ENCODE assay signal across 13 cellular contexts in genomic region chr20:37319120-37319717, GRCh38. TPM values are rescaled to one million over a fixed set of nuclear protein-coding genes. Genes with fewer than 3 reads are reported as not detected.
DNase-seq lines count a peak whose midpoint lies in the region; ATAC-seq and TF ChIP-seq lines count a peak whose summit lies in the region.
"Had no signal": no experiment of that assay in that cellular context is flagged by ENCODE, and none has a peak within 500 bp of the region (broad histone marks: within the 10 kb centered on the region; RNA-seq: fewer than 3 reads in every experiment).

No MANE protein-coding gene starts in this region.

- CTCF ChIA-PET in AG04449 (lab: Yijun Ruan, JAX) (interaction anchor here (1.1 kb wide), 1 partner anchor 26 kb away, joined by 3 read pairs; no protein-coding TSS in a partner anchor), IMR-90 (lab: Yijun Ruan, JAX) (no interaction called here)

- H3K4ac ChIP-seq in IMR-90 (ENCODE audit: low read depth, low read length): no peak overlapping the region; the same call in 1 of the 2 replicates
- H3K4ac ChIP-seq in mesenchymal stem cell (ENCODE audit: low read depth in 1 of 2, low read length in 2 of 2): no peak overlapping the region

- in situ Hi-C loops in IMR-90 (cut with MboI; ENCODE audit: low sequenced_read_pairs): no loop called here
- in situ Hi-C loops in GM13976 (cut with MboI; ENCODE audit: low sequenced_read_pairs, unreplicated experiment): no loop called here

- no peak overlapping the region for H3K27ac ChIP-seq in IMR-90 (ENCODE audit: insufficient read depth, low read length)
- no peak overlapping the region for H3K27ac ChIP-seq in mesenchymal stem cell (ENCODE audit: low read length, poor library complexity, severe bottlenecking)

- WGBS in IMR-90 (ENCODE audit: extremely low coverage in 2 of 2, insufficient read length in 1 of 2), 2 experiments: 79% methylated on average over 7 of the region's 11 CpGs; no CpG with 5 or more reads in 1 of the 2 experiments
- WGBS in mesenchymal stem cell: 50% methylated on average over 9 of the region's 11 CpGs

- peak overlapping the region; percentile 24 for H2BK5ac ChIP-seq in IMR-90 (ENCODE audit: low read depth, low read length, poor library complexity, severe bottlenecking)
- H2BK5ac ChIP-seq in mesenchymal stem cell (ENCODE audit: low read depth, low read length, poor library complexity, severe bottlenecking): no peak overlapping the region

- no peak overlapping the region for H2AFZ ChIP-seq in IMR-90 (replicated peaks; ENCODE audit: low read length, poor library complexity)
- no peak overlapping the region for H2AFZ ChIP-seq in mesenchymal stem cell (ENCODE audit: low read depth, low read length)

- H2BK15ac ChIP-seq in IMR-90 (ENCODE audit: low read depth, low read length) (no peak overlapping the region), mesenchymal stem cell (ENCODE audit: low read depth, poor library complexity, severe bottlenecking) (no peak overlapping the region)

- intact Hi-C loops in IMR-90 (cut with micrococcal nuclease): no loop called here

- H4K91ac ChIP-seq in IMR-90 (ENCODE audit: insufficient read depth, low read depth, low read length) (no peak overlapping the region), mesenchymal stem cell (ENCODE audit: low read length) (no peak overlapping the region)

- H4K5ac ChIP-seq in IMR-90 (ENCODE audit: low read depth, low read length): no peak overlapping the region

- H2AK5ac ChIP-seq in IMR-90 (ENCODE audit: low read depth, low read length): no peak overlapping the region
- H2AK5ac ChIP-seq in mesenchymal stem cell (ENCODE audit: low read length, severe bottlenecking): no peak overlapping the region

- H2BK120ac ChIP-seq in IMR-90 (ENCODE audit: low read depth, low read length) (no peak overlapping the region), mesenchymal stem cell (ENCODE audit: low read depth, low read length) (no peak overlapping the region)

- H3K27me3 ChIP-seq in IMR-90 (ENCODE audit: control insufficient read depth, insufficient read depth, low read length) (no peaks in the 10 kb centered on the region), mesenchymal stem cell (ENCODE audit: control insufficient read depth in 1 of 2, insufficient read depth in 1 of 2, low read length in 2 of 2) (no peaks in the 10 kb centered on the region)

- dilution Hi-C loops in IMR-90 (cut with HindIII; ENCODE audit: low sequenced_read_pairs, unreplicated experiment): no loop called here

- BruUV-seq in IMR-90 (replicated peaks; lab: Mats Ljungman, UMichigan): no TSS peak

- no peaks in the 10 kb centered on the region; the same call in 1 of the 2 replicates for H4K20me1 ChIP-seq in IMR-90 (ENCODE audit: insufficient read depth, low read length)

- H3K4me2 ChIP-seq in IMR-90 (ENCODE audit: low read depth, low read length): no peak overlapping the region
- H3K4me2 ChIP-seq in mesenchymal stem cell (ENCODE audit: low read length, poor library complexity, severe bottlenecking): no peak overlapping the region

- H3K18ac ChIP-seq in IMR-90 (ENCODE audit: low read depth, low read length) (no peak overlapping the region), mesenchymal stem cell (ENCODE audit: low read depth in 1 of 2, low read length in 2 of 2) (no peak overlapping the region)

- no peak for TF ChIP-seq CTCF in AG04449 (IDR thresholded peaks at IDR 0.05; ENCODE audit: insufficient read depth, low read length, missing control alignments)
- TF ChIP-seq CTCF in IMR-90 (conservative IDR thresholded peaks at IDR 0.05; ENCODE audit: low read depth, low read length): no peak
- no peak for TF ChIP-seq CTCF in GM13976 (IDR thresholded peaks at IDR 0.05; ENCODE audit: borderline replicate concordance, control extremely low read depth, extremely low read depth, insufficient read depth, missing control alignments)

- H3K79me1 ChIP-seq in IMR-90 (ENCODE audit: low read depth in 1 of 2, low read length in 2 of 2) (peaks cover 9 to 30% of the 10 kb centered on the region in 2 experiments), mesenchymal stem cell (replicated peaks; ENCODE audit: low read length, poor library complexity, severe bottlenecking) (peaks cover 15% of the 10 kb centered on the region)

- H2BK20ac ChIP-seq in IMR-90 (ENCODE audit: low read depth, low read length): no peak overlapping the region

- H3K9me1 ChIP-seq in IMR-90 (ENCODE audit: insufficient read depth, low read length): peaks cover 25% of the 10 kb centered on the region

- TF ChIP-seq RAD21 in IMR-90 (IDR thresholded peaks at IDR 0.05; ENCODE audit: low read length): no peak

- no peak overlapping the region for H3K4me3 ChIP-seq in AG04449 (ENCODE audit: low read depth, low read length)
- no peak overlapping the region for H3K4me3 ChIP-seq in IMR-90 (ENCODE audit: insufficient read depth, low read depth, low read length)
- H3K4me3 ChIP-seq in mesenchymal stem cell (ENCODE audit: insufficient read depth in 1 of 2, low read depth in 1 of 2, low read length in 2 of 2): no peak overlapping the region

- H3K36me3 ChIP-seq in IMR-90 (ENCODE audit: control insufficient read depth, insufficient read depth, low read length): peaks cover 23% of the 10 kb centered on the region
- peaks cover 35 to 36% of the 10 kb centered on the region in 2 experiments for H3K36me3 ChIP-seq in mesenchymal stem cell (ENCODE audit: control insufficient read depth in 1 of 2, insufficient read depth in 2 of 2, low read depth in 1 of 2, low read length in 2 of 2)

- ATAC-seq in IMR-90 (ENCODE audit: low read depth) (peak; percentile 44), GM21515 (IDR thresholded peaks at IDR 0.05; ENCODE audit: unreplicated experiment) (no peak)

- H3K23ac ChIP-seq in IMR-90 (ENCODE audit: low read depth, low read length) (no peak overlapping the region), mesenchymal stem cell (ENCODE audit: low read length in 2 of 2) (no peak overlapping the region)

- H3K9ac ChIP-seq in IMR-90 (ENCODE audit: low read depth, low read length): no peak overlapping the region
- H3K9ac ChIP-seq in mesenchymal stem cell (ENCODE audit: low read length): no peak overlapping the region

- H3K14ac ChIP-seq in IMR-90 (replicated peaks; ENCODE audit: low read depth, low read length) (0 out of 2 replicates have a peak overlapping the region, but pooled peaks have one; percentile 5), mesenchymal stem cell (ENCODE audit: low read length in 2 of 2) (no peak overlapping the region)

- H3K9me3 ChIP-seq in IMR-90 (ENCODE audit: control insufficient read depth, insufficient read depth, low read length): no peaks in the 10 kb centered on the region
- peaks cover 3% of the 10 kb centered on the region for H3K9me3 ChIP-seq in mesenchymal stem cell (ENCODE audit: control insufficient read depth, low read length)

- H2BK12ac ChIP-seq in mesenchymal stem cell (ENCODE audit: low read length in 2 of 2): no peak overlapping the region

- no peak overlapping the region for H4K8ac ChIP-seq in IMR-90 (ENCODE audit: low read depth in 2 of 2, low read length in 2 of 2)
- no peak overlapping the region for H4K8ac ChIP-seq in mesenchymal stem cell (ENCODE audit: low read length)

- POLR2A ChIA-PET in AG04449 (lab: Yijun Ruan, JAX) (no interaction called here), IMR-90 (lab: Charles Lee; ENCODE audit: unreplicated experiment) (no interaction called here)

- peak; percentile 57 for DNase-seq in AG04449 (ENCODE audit: low read depth, low spot score)
- peak; percentile 66 for DNase-seq in IMR-90
- DNase-seq in astrocyte of the hippocampus (ENCODE audit: low read depth, low spot score): peak; percentile 87
- DNase-seq in mesenchymal stem cell: peak; percentile 89
- no peak for DNase-seq in GM13976 (ENCODE audit: low spot score)
- DNase-seq in NCI-H2171 (lab: John Stamatoyannopoulos, UW): no peak
- no peak for DNase-seq in ecto neural progenitor cell (ENCODE audit: low spot score)
- DNase-seq: activated CD4-positive, alpha-beta T cell treated with anti-CD3 and anti-CD28 coated beads, Interleukin-2, amount 10 ng/mL, durations not matched to agents 24 days and 14 days; AML-193; effector memory CD4-positive, alpha-beta T cell; stimulated activated naive CD4-positive, alpha-beta T cell had no signal

- no peak overlapping the region for H2AK9ac ChIP-seq in IMR-90 (replicated peaks; ENCODE audit: low read depth, low read length, poor library complexity)

- TF ChIP-seq POLR2A in IMR-90 (IDR thresholded peaks at IDR 0.05; ENCODE audit: low read depth, low read length): no peak

- H3K4me1 ChIP-seq in IMR-90 (ENCODE audit: control insufficient read depth, insufficient read depth, low read length) (peaks cover 17% of the 10 kb centered on the region), mesenchymal stem cell (ENCODE audit: control insufficient read depth, insufficient read depth, low read depth, low read length) (peaks cover 11% of the 10 kb centered on the region)

- no peak overlapping the region for H3K56ac ChIP-seq in IMR-90 (ENCODE audit: extremely low read depth, insufficient read depth, low read length)

TF ChIP-seq in IMR-90, 13 proteins besides CTCF, POLR2A, EP300 and RAD21 (continues in another document):
- TF ChIP-seq ELK1 (IDR thresholded peaks at IDR 0.05; ENCODE audit: borderline replicate concordance, low read depth, low read length): no peak

RNA-seq across cellular contexts. Expression of gene SRC, which starts 26.7 kb away (rescaled TPM):
- 6.7 and 7.0 TPM in 2 replicates for total RNA-seq in IMR-90 (2012; rRNA removed)
- 19.8 and 24.2 TPM in 2 replicates for polyA plus RNA-seq in IMR-90 (2012; rRNA removed)
- polyA plus RNA-seq in IMR-90 (2012; cell fraction: cytosol; rRNA removed): 10.7 and 21.0 TPM in 2 replicates
- polyA plus RNA-seq in IMR-90 (2012; cell fraction: nucleus; rRNA removed; ENCODE audit: low replicate concordance): 66.9 and 101 TPM in 2 replicates
- polyA plus RNA-seq in mesenchymal stem cell (2013, experiment 1 of 2): 9.6 TPM
- 8.0 TPM for polyA plus RNA-seq in mesenchymal stem cell (2013, experiment 2 of 2)

RNA-seq across cellular contexts. Expression of gene MANBAL, which starts 29.8 kb away (rescaled TPM):
- total RNA-seq in IMR-90 (2012; rRNA removed): 24.4 and 28.9 TPM in 2 replicates
- 98.6 and 109 TPM in 2 replicates for polyA plus RNA-seq in IMR-90 (2012; rRNA removed)
- polyA plus RNA-seq in IMR-90 (2012; cell fraction: cytosol; rRNA removed): 51.7 and 91.4 TPM in 2 replicates
- polyA plus RNA-seq in IMR-90 (2012; cell fraction: nucleus; rRNA removed; ENCODE audit: low replicate concordance): 46.7 and 65.5 TPM in 2 replicates
- polyA plus RNA-seq in mesenchymal stem cell (2013, experiment 1 of 2): 53.0 TPM
- 53.3 TPM for polyA plus RNA-seq in mesenchymal stem cell (2013, experiment 2 of 2)

RNA-seq across cellular contexts. Expression of gene GHRH, which starts 57.6 kb away (rescaled TPM):
- not detected in 2 replicates for total RNA-seq in IMR-90 (2012; rRNA removed)
- polyA plus RNA-seq in IMR-90 (2012; rRNA removed): not detected in 2 replicates
- polyA plus RNA-seq in IMR-90 (2012; cell fraction: cytosol; rRNA removed): not detected in 2 replicates
- not detected in 2 replicates for polyA plus RNA-seq in IMR-90 (2012; cell fraction: nucleus; rRNA removed; ENCODE audit: low replicate concordance)
- not detected for polyA plus RNA-seq in mesenchymal stem cell (2013, experiment 1 of 2)
- polyA plus RNA-seq in mesenchymal stem cell (2013, experiment 2 of 2): not detected
- total RNA-seq: activated CD4-positive, alpha-beta T cell treated with anti-CD3 and anti-CD28 coated beads, Interleukin-2, amount 10 ng/mL, durations not matched to agents 24 days and 14 days; natural killer cell treated with Interleukin-12 subunit alpha and Interleukin-12 subunit beta and Interleukin-15 and Interleukin-18, amount 100 ng/mL, for 72 hours had no signal

Comparison
In these comparisons a context has a peak if more than half of its experiments do, and no peak if none do; other contexts are left out.
1. DNase-seq: peak in AG04449 (single experiment), IMR-90 (single experiment), astrocyte of the hippocampus (single experiment) and mesenchymal stem cell (single experiment); none in GM13976 (single experiment), NCI-H2171 (single experiment) and ecto neural progenitor cell (single experiment).